In the genomic region with DNA sequence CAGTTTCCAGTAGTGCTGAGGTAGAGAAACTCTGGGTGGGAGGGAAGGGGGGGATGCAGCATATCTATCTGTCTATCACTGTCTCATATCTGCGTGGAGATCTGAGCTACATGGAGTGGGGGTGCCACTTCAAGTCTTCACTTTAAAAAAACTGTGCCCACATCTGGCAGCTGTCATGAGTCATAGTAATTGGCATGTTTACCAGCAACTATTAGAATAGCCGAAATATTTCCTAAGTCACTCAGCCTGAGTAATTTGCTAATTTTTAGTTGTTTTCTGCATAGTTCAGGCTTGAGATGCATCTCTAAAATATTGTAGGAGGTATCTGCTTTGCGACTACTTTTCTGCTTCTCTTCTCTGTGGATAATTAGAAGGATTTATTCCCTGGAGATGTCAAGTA, we compare ENCODE assay signal across 11 cellular contexts.
DNase-seq lines count a peak whose midpoint lies in the region; ATAC-seq and TF ChIP-seq lines count a peak whose summit lies in the region.
"Had no signal": no experiment of that assay in that cellular context is flagged by ENCODE, and none has a peak within 500 bp of the region (broad histone marks: within the 10 kb centered on the region; RNA-seq: fewer than 3 reads in every experiment).

No MANE protein-coding gene starts in this region.

- ATAC-seq in GM21529 (IDR thresholded peaks at IDR 0.05; ENCODE audit: unreplicated experiment) (no peak), GM21723 (IDR thresholded peaks at IDR 0.05; ENCODE audit: unreplicated experiment) (no peak)
- ATAC-seq: activated CD8-positive, alpha-beta T cell treated with anti-CD3 and anti-CD28 coated beads for 36 hours had no signal

- no peak overlapping the region for H3K4me3 ChIP-seq in fibroblast of lung (replicated peaks in 1 of 4; ENCODE audit: control extremely low read depth in 1 of 4, insufficient read depth in 1 of 4, low read depth in 3 of 4, low read length in 4 of 4)

- DNase-seq in GM03348 (ENCODE audit: low spot score) (peak; percentile 74), RWPE1 (ENCODE audit: low spot score) (peak; percentile 70), fibroblast of lung (ENCODE audit: low read depth in 2 of 2) (peak; percentile 71 to 77), renal cortical epithelial cell (ENCODE audit: low read depth) (peak; percentile 86), pons (ENCODE audit: low spot score) (no peak)
- DNase-seq: activated CD8-positive, alpha-beta T cell treated with anti-CD3 and anti-CD28 coated beads for 36 hours; activated naive CD8-positive, alpha-beta T cell treated with anti-CD3 and anti-CD28 coated beads for 36 hours; naive B cell; NCI-H187 treated with DMSO at 0.1 percent for 48 hours had no signal

- POLR2A ChIA-PET in RWPE1 (lab: Yijun Ruan, JAX; ENCODE audit: low non-redundant PET), result no interaction called here

- CTCF ChIA-PET in RWPE1 (lab: Yijun Ruan, JAX), result no interaction called here

- no peak overlapping the region for H3K27ac ChIP-seq in RWPE1
- peak overlapping the region; percentile 8 for H3K27ac ChIP-seq in fibroblast of lung (ENCODE audit: insufficient read depth, low read length)

- no peaks in the 10 kb centered on the region for H4K20me1 ChIP-seq in fibroblast of lung (ENCODE audit: control insufficient read depth, extremely low read depth, insufficient read depth, low read length)

- no peak for TF ChIP-seq CTCF in RWPE1 (conservative IDR thresholded peaks at IDR 0.05; ENCODE audit: low read depth)
- TF ChIP-seq CTCF in fibroblast of lung (conservative IDR thresholded peaks at IDR 0.05 in 1 of 2, IDR thresholded peaks at IDR 0.05 in 1 of 2; ENCODE audit: low read depth in 1 of 2, low read length in 2 of 2), result no peak

- no peaks in the 10 kb centered on the region for H3K79me2 ChIP-seq in fibroblast of lung (ENCODE audit: control insufficient read depth, insufficient read depth, low read length)

- H2AFZ ChIP-seq in fibroblast of lung (ENCODE audit: low read length), result no peak overlapping the region

- H3K9me3 ChIP-seq in fibroblast of lung (ENCODE audit: control insufficient read depth, insufficient read depth, low read depth, low read length), result no peaks in the 10 kb centered on the region

- H3K4me2 ChIP-seq in fibroblast of lung (ENCODE audit: extremely low read depth, insufficient read depth, low read length), result peak overlapping the region; percentile 29

- H3K9ac ChIP-seq in fibroblast of lung (ENCODE audit: insufficient read depth, low read length), result no peak overlapping the region

- H3K36me3 ChIP-seq in fibroblast of lung (ENCODE audit: control insufficient read depth, insufficient read depth, low read length), result no peaks in the 10 kb centered on the region

- no peaks in the 10 kb centered on the region for H3K27me3 ChIP-seq in fibroblast of lung (ENCODE audit: control insufficient read depth, insufficient read depth, low read length)

- H3K4me1 ChIP-seq in fibroblast of lung (ENCODE audit: control insufficient read depth, extremely low read depth, insufficient read depth, low read length), result peaks cover 9% of the 10 kb centered on the region
